ENCODE assay signal across 17 cellular contexts in the genomic region with DNA sequence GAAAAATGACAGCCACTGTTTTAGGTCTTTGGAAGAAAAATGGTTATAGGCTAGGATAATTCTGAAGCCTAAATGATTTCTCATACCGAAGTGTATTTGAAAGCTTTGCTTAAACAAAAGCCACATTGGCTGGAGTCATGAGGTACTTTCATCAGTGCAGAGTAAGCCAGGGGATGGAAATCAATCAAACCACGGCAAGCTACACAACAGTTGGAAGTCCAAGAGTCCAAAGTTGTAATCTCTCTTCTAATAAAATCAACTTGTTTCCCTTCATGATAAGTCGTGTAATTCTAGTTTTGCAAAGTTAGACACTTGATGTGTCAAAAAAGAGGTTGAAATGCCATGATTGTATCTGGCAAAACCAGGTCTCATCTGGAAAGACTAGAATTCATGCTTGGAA.
"Had no signal": no experiment of that assay in that cellular context is flagged by ENCODE, and none has a peak within 500 bp of the region (broad histone marks: within the 10 kb centered on the region; RNA-seq: fewer than 3 reads in every experiment).

No MANE protein-coding gene starts in this region.

- H3K9me3 ChIP-seq: body of pancreas had no signal

- H2AFZ ChIP-seq: PC-9 had no signal

- H3K4me3 ChIP-seq: body of pancreas, PC-9 had no signal

- DNase-seq: activated CD4-positive, alpha-beta T cell treated with anti-CD3 and anti-CD28 coated beads, Interleukin-2, amount 10 ng/mL, durations not matched to agents 24 days and 14 days; activated CD4-positive, alpha-beta T cell treated with anti-CD3 and anti-CD28 coated beads, Interleukin-2, amount 50 U/mL, for 48 hours; activated CD4-positive, CD25-positive, alpha-beta regulatory T cell treated with anti-CD3 and anti-CD28 coated beads, Interleukin-2, amount 50 U/mL, for 72 hours; activated CD8-positive, alpha-beta memory T cell treated with anti-CD3 and anti-CD28 coated beads, Interleukin-2, amount 10 ng/mL, durations not matched to agents 7 days and 5 days; activated effector memory CD4-positive, alpha-beta T cell treated with Interleukin-2 at 50 U/mL for 16 hours; activated naive CD4-positive, alpha-beta T cell; activated T-cell treated with anti-CD3 and anti-CD28 coated beads, Interleukin-2, amount 50 U/mL, for 24 hours; aorta; body of pancreas; MM.1S; NCI-H1105; NCI-H1694 treated with DMSO at 0.1 percent for 48 hours; NCI-H2029 treated with DMSO at 0.1 percent for 48 hours; NCI-H2227 treated with DMSO at 0.1 percent for 48 hours; NCI-H524 treated with DMSO at 0.1 percent for 48 hours; PC-9; SHP77 treated with DMSO at 0.1 percent for 48 hours had no signal

- H3K4me1 ChIP-seq: body of pancreas had no signal

- H3K4me2 ChIP-seq: PC-9 had no signal

- ATAC-seq: activated CD8-positive, alpha-beta memory T cell treated with anti-CD3 and anti-CD28 coated beads, Interleukin-2, amount 10 ng/mL, durations not matched to agents 7 days and 5 days; body of pancreas had no signal

- H3K27ac ChIP-seq: body of pancreas, PC-9 had no signal

- H3K27me3 ChIP-seq: body of pancreas had no signal
